In genomic region chr19:45876411-45877197, GRCh38 we compare ENCODE assay signal across 9 cellular contexts. TPM values are rescaled to one million over a fixed set of nuclear protein-coding genes. Genes with fewer than 3 reads are reported as not detected.
A peak's percentile ranks its signal among the peaks of the same experiment; 100 is the strongest.
DNase-seq lines count a peak whose midpoint lies in the region; ATAC-seq and TF ChIP-seq lines count a peak whose summit lies in the region.
"Had no signal": no experiment of that assay in that cellular context is flagged by ENCODE, and none has a peak within 500 bp of the region (broad histone marks: within the 10 kb centered on the region; RNA-seq: fewer than 3 reads in every experiment).

No MANE protein-coding gene starts in this region.

- H3K9me3 Mint-ChIP-seq in activated T-helper 1 cell treated with anti-CD3 and anti-CD28 coated beads, Interleukin-12 subunit alpha, Interleukin-12 subunit beta, Interleukin-2, Interleukin-4 antibody, amounts not matched to agents 30 ng/mL and 10 ng/mL and 1 ng/mL, durations not matched to agents 14 hours and 24 hours and 36 hours = no peaks in the 10 kb centered on the region

- H3K27me3 ChIP-seq in iPS DF 6.9 (ENCODE audit: control insufficient read depth, insufficient read depth, low read length) (no peaks in the 10 kb centered on the region), adrenal gland (no peaks in the 10 kb centered on the region)

- no peak overlapping the region for H3K27ac ChIP-seq in iPS DF 6.9 (ENCODE audit: low read length)
- H3K27ac ChIP-seq in skin epidermis = peak overlapping the region in 19 of 21 experiments; percentile 2 to 89 (median 70)
- peak overlapping the region in 2 of 5 donors; percentile 44 to 71 for H3K27ac ChIP-seq in adrenal gland

- TF ChIP-seq CTCF in GM13977 (IDR thresholded peaks at IDR 0.05; ENCODE audit: extremely low read depth, insufficient read depth, missing control alignments) (no peak), adrenal gland (IDR thresholded peaks at IDR 0.05) (no peak)

- H3K27ac Mint-ChIP-seq in activated T-helper 1 cell treated with anti-CD3 and anti-CD28 coated beads, Interleukin-12 subunit alpha, Interleukin-12 subunit beta, Interleukin-2, Interleukin-4 antibody, amounts not matched to agents 30 ng/mL and 10 ng/mL and 1 ng/mL, durations not matched to agents 14 hours and 24 hours and 36 hours = peak overlapping the region; percentile 68

- H3K36me3 Mint-ChIP-seq in activated T-helper 1 cell treated with anti-CD3 and anti-CD28 coated beads, Interleukin-12 subunit alpha, Interleukin-12 subunit beta, Interleukin-2, Interleukin-4 antibody, amounts not matched to agents 30 ng/mL and 10 ng/mL and 1 ng/mL, durations not matched to agents 14 hours and 24 hours and 36 hours (ENCODE audit: low read depth) = peaks cover 1% of the 10 kb centered on the region

- no peaks in the 10 kb centered on the region; the same call in 1 of the 2 replicates for H3K36me3 ChIP-seq in iPS DF 6.9 (ENCODE audit: control insufficient read depth, insufficient read depth, low read length)
- H3K36me3 ChIP-seq in adrenal gland (replicated peaks in 1 of 2) = no peaks in the 10 kb centered on the region

- no CpG with 5 or more reads among the region's 41 CpGs for WGBS in iPS DF 6.9 (ENCODE audit: insufficient coverage, insufficient read length)
- 35 to 70% (median 40%) methylated on average over 12 to 41 of the region's 41 CpGs for WGBS in adrenal gland, 4 donors

- H3K4me3 ChIP-seq in iPS DF 6.9 (ENCODE audit: low read length) (peak overlapping the region; percentile 26; the same call in 1 of the 2 replicates), skin epidermis (peak overlapping the region in 3 of 7 experiments; percentile 6 to 12 (median 10)), adrenal gland (no peak overlapping the region)

- H3K9me3 ChIP-seq in iPS DF 6.9 (ENCODE audit: control insufficient read depth, insufficient read depth, low read length) (no peaks in the 10 kb centered on the region), adrenal gland (replicated peaks in 1 of 3) (no peaks in the 10 kb centered on the region)

- ATAC-seq in GM21529 (IDR thresholded peaks at IDR 0.05; ENCODE audit: unreplicated experiment) = no peak

- H3K4me3 Mint-ChIP-seq in activated T-helper 1 cell treated with anti-CD3 and anti-CD28 coated beads, Interleukin-12 subunit alpha, Interleukin-12 subunit beta, Interleukin-2, Interleukin-4 antibody, amounts not matched to agents 30 ng/mL and 10 ng/mL and 1 ng/mL, durations not matched to agents 14 hours and 24 hours and 36 hours = no peak overlapping the region

- in situ Hi-C loops in GM13977 (cut with MboI; ENCODE audit: low pct_unique_long_range_greater_than_20kb, low sequenced_read_pairs, unreplicated experiment) = no loop called here

- peaks cover 23% of the 10 kb centered on the region for H3K4me1 Mint-ChIP-seq in activated T-helper 1 cell treated with anti-CD3 and anti-CD28 coated beads, Interleukin-12 subunit alpha, Interleukin-12 subunit beta, Interleukin-2, Interleukin-4 antibody, amounts not matched to agents 30 ng/mL and 10 ng/mL and 1 ng/mL, durations not matched to agents 14 hours and 24 hours and 36 hours (ENCODE audit: low read depth)

- H3K4me1 ChIP-seq in iPS DF 6.9 (ENCODE audit: control insufficient read depth, insufficient read depth, low read length) (peaks cover 3% of the 10 kb centered on the region; the same call in 1 of the 2 replicates), adrenal gland (replicated peaks in 1 of 2) (no peaks in the 10 kb centered on the region)

- peaks cover 12% of the 10 kb centered on the region for H3K27me3 Mint-ChIP-seq in activated T-helper 1 cell treated with anti-CD3 and anti-CD28 coated beads, Interleukin-12 subunit alpha, Interleukin-12 subunit beta, Interleukin-2, Interleukin-4 antibody, amounts not matched to agents 30 ng/mL and 10 ng/mL and 1 ng/mL, durations not matched to agents 14 hours and 24 hours and 36 hours (ENCODE audit: insufficient read depth)

- TF ChIP-seq POLR2A in adrenal gland (IDR thresholded peaks at IDR 0.05) = no peak

- DNase-seq in GM13977 (ENCODE audit: low spot score) (peak; percentile 54), iPS DF 6.9 (ENCODE audit: low read depth, low spot score) (no peak), adrenal gland (no peak), NK-92 (lab: John Stamatoyannopoulos, UW; ENCODE audit: unreplicated experiment) (no peak), DMS 273 (lab: John Stamatoyannopoulos, UW; ENCODE audit: unreplicated experiment) (no peak)
- no peak for DNase-seq in activated T-helper 1 cell treated with anti-CD3 and anti-CD28 coated beads, Interleukin-12 subunit alpha, Interleukin-12 subunit beta, Interleukin-2, Interleukin-4 antibody, amounts not matched to agents 30 ng/mL and 10 ng/mL and 1 ng/mL, durations not matched to agents 14 hours and 24 hours and 36 hours (ENCODE audit: low spot score)

- intact Hi-C loops in activated T-helper 1 cell treated with anti-CD3 and anti-CD28 coated beads, Interleukin-12 subunit alpha, Interleukin-12 subunit beta, Interleukin-2, Interleukin-4 antibody, amounts not matched to agents 30 ng/mL and 10 ng/mL and 1 ng/mL, durations not matched to agents 14 hours and 24 hours and 36 hours (cut with micrococcal nuclease) = loop anchor here (1.0 kb wide), 1 partner anchor 13 kb away; the partner anchor contains the start of gene SYMPK
- intact Hi-C loops in adrenal gland (cut with DNase I) = no loop called here

RNA-seq across cellular contexts. Expression of gene IRF2BP1, which starts 9.3 kb away (rescaled TPM):
- 20.9 and 21.5 TPM in 2 replicates for total RNA-seq in activated T-helper 1 cell treated with anti-CD3 and anti-CD28 coated beads, Interleukin-12 subunit alpha, Interleukin-12 subunit beta, Interleukin-2, Interleukin-4 antibody, amounts not matched to agents 30 ng/mL and 10 ng/mL and 1 ng/mL, durations not matched to agents 14 hours and 24 hours and 36 hours
- 10 to 100 TPM; 27.3 to 57.0 (median 39.4) TPM for total RNA-seq in adrenal gland
- 10 to 100 TPM in 2 of 3 donors, 1 to 10 TPM in 1; 3.8 to 23.0 (median 18.3) TPM for polyA plus RNA-seq in adrenal gland

RNA-seq across cellular contexts. Expression of gene FOXA3, which starts 12.5 kb away (rescaled TPM):
- total RNA-seq in activated T-helper 1 cell treated with anti-CD3 and anti-CD28 coated beads, Interleukin-12 subunit alpha, Interleukin-12 subunit beta, Interleukin-2, Interleukin-4 antibody, amounts not matched to agents 30 ng/mL and 10 ng/mL and 1 ng/mL, durations not matched to agents 14 hours and 24 hours and 36 hours = 0.27 and 0.34 TPM in 2 replicates
- not detected for total RNA-seq in adrenal gland
- polyA plus RNA-seq in adrenal gland = under 1 TPM in 1 of 3 donors, not detected in 2; 0.03 TPM
- polyA plus RNA-seq: neural cell had no signal

RNA-seq across cellular contexts. Expression of gene SYMPK, which starts 13.7 kb away (rescaled TPM):
- total RNA-seq in activated T-helper 1 cell treated with anti-CD3 and anti-CD28 coated beads, Interleukin-12 subunit alpha, Interleukin-12 subunit beta, Interleukin-2, Interleukin-4 antibody, amounts not matched to agents 30 ng/mL and 10 ng/mL and 1 ng/mL, durations not matched to agents 14 hours and 24 hours and 36 hours = 118 and 120 TPM in 2 replicates
- total RNA-seq in adrenal gland = 10 to 100 TPM; 32.2 to 64.8 (median 51.2) TPM
- 100 to 1,000 TPM in 2 of 3 donors, 10 to 100 TPM in 1; 44.5 to 313 (median 127) TPM for polyA plus RNA-seq in adrenal gland

RNA-seq across cellular contexts. Expression of gene MYPOP, which starts 25.8 kb away (rescaled TPM):
- 6.9 and 7.2 TPM in 2 replicates for total RNA-seq in activated T-helper 1 cell treated with anti-CD3 and anti-CD28 coated beads, Interleukin-12 subunit alpha, Interleukin-12 subunit beta, Interleukin-2, Interleukin-4 antibody, amounts not matched to agents 30 ng/mL and 10 ng/mL and 1 ng/mL, durations not matched to agents 14 hours and 24 hours and 36 hours
- 10 to 100 TPM in 1 of 8 donors, 1 to 10 TPM in 7; 2.1 to 14.3 (median 7.4) TPM for total RNA-seq in adrenal gland
- polyA plus RNA-seq in adrenal gland = 10 to 100 TPM in 1 of 3 donors, 1 to 10 TPM in 2; 5.4 to 10.1 (median 6.6) TPM

RNA-seq across cellular contexts. Expression of gene NANOS2, which starts 38.0 kb away (rescaled TPM):
- total RNA-seq in activated T-helper 1 cell treated with anti-CD3 and anti-CD28 coated beads, Interleukin-12 subunit alpha, Interleukin-12 subunit beta, Interleukin-2, Interleukin-4 antibody, amounts not matched to agents 30 ng/mL and 10 ng/mL and 1 ng/mL, durations not matched to agents 14 hours and 24 hours and 36 hours = not detected in 2 replicates
- not detected for total RNA-seq in adrenal gland
- not detected for polyA plus RNA-seq in adrenal gland
